ENCODE assay signal across 15 cellular contexts in the genomic region with DNA sequence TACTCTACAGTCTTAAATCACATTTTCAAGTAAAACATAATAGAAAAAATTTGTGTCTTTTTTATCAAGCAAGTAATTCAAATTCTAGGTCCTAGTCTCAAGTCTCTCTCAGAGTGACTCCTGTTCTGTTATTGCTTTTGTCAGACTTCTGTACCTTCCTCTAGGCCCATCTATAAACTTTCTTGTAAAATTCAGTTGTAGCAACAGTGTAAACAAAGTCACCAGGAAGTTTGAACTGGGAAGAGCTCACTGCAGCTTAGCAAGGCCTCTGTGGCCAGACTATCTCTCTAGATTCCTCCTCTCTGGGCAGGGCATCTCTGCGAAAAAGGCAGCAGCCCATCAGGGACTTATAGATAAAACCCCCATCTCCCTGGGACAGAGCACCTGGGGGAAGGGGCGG. TPM values are rescaled to one million over a fixed set of nuclear protein-coding genes. Genes with fewer than 3 reads are reported as not detected.
DNase-seq lines count a peak whose midpoint lies in the region; ATAC-seq and TF ChIP-seq lines count a peak whose summit lies in the region.
"Had no signal": no experiment of that assay in that cellular context is flagged by ENCODE, and none has a peak within 500 bp of the region (broad histone marks: within the 10 kb centered on the region; RNA-seq: fewer than 3 reads in every experiment).

No MANE protein-coding gene starts in this region.

- no peaks in the 10 kb centered on the region for H3K9me3 ChIP-seq in PC-3 (ENCODE audit: low read length)
- H3K9me3 ChIP-seq in mucosa of descending colon = peaks cover 13% of the 10 kb centered on the region
- peaks cover 0 to 5% (median 0%) of the 10 kb centered on the region in 4 donors for H3K9me3 ChIP-seq in sigmoid colon
- H3K9me3 ChIP-seq in right lobe of liver = peaks cover 0 to 9% (median 0%) of the 10 kb centered on the region in 4 donors

- H3K4me1 ChIP-seq in PC-3 (ENCODE audit: insufficient read depth, low read length) = no peaks in the 10 kb centered on the region
- H3K4me1 ChIP-seq in mucosa of descending colon (ENCODE audit: low read depth) = peaks cover 33% of the 10 kb centered on the region
- H3K4me1 ChIP-seq in sigmoid colon = peaks cover 0 to 10% (median 0%) of the 10 kb centered on the region in 4 donors
- H3K4me1 ChIP-seq in right lobe of liver = no peaks in the 10 kb centered on the region
- H3K4me1 ChIP-seq: BLaER1 had no signal

- no peak for TF ChIP-seq CTCF in 22Rv1 (IDR thresholded peaks at IDR 0.05)
- no peak for TF ChIP-seq CTCF in PC-3 (conservative IDR thresholded peaks at IDR 0.05; ENCODE audit: low read depth, low read length)
- no peak for TF ChIP-seq CTCF in mucosa of descending colon (IDR thresholded peaks at IDR 0.05)
- no peak for TF ChIP-seq CTCF in sigmoid colon (IDR thresholded peaks at IDR 0.05)
- TF ChIP-seq CTCF in right lobe of liver (IDR thresholded peaks at IDR 0.05) = no peak

- H3K36me3 ChIP-seq in PC-3 (ENCODE audit: low read depth, low read length) = no peaks in the 10 kb centered on the region
- H3K36me3 ChIP-seq in mucosa of descending colon (ENCODE audit: low read depth) = no peaks in the 10 kb centered on the region
- no peaks in the 10 kb centered on the region for H3K36me3 ChIP-seq in sigmoid colon
- H3K36me3 ChIP-seq in right lobe of liver = no peaks in the 10 kb centered on the region
- H3K36me3 ChIP-seq in H7 (replicated peaks; ENCODE audit: control insufficient read depth, insufficient read depth, low read length) = no peaks in the 10 kb centered on the region
- H3K36me3 ChIP-seq: BLaER1 had no signal

- H3K27me3 ChIP-seq in PC-3 (ENCODE audit: low read length) (no peaks in the 10 kb centered on the region), sigmoid colon (no peaks in the 10 kb centered on the region), right lobe of liver (no peaks in the 10 kb centered on the region), H7 (ENCODE audit: control insufficient read depth, insufficient read depth, low read length) (no peaks in the 10 kb centered on the region)
- H3K27me3 ChIP-seq: BLaER1 had no signal

- no peak overlapping the region for H3K4me3 ChIP-seq in PC-3 (ENCODE audit: low read length)
- H3K4me3 ChIP-seq in mucosa of descending colon = no peak overlapping the region
- no peak overlapping the region for H3K4me3 ChIP-seq in sigmoid colon
- no peak overlapping the region for H3K4me3 ChIP-seq in right lobe of liver
- H3K4me3 ChIP-seq in H7 (ENCODE audit: insufficient read depth, low read depth, low read length) = no peak overlapping the region
- H3K4me3 ChIP-seq: BLaER1 had no signal

- H3K27ac ChIP-seq in 22Rv1 = peak overlapping the region; percentile 54
- H3K27ac ChIP-seq in PC-3 (ENCODE audit: low read length) = no peak overlapping the region
- H3K27ac ChIP-seq in sigmoid colon = peak overlapping the region in 3 of 4 donors; percentile 56 to 74 (median 72)
- no peak overlapping the region for H3K27ac ChIP-seq in right lobe of liver
- H3K27ac ChIP-seq: BLaER1, HL-60 had no signal

- 27 to 59% methylated on average over 2 of the region's 2 CpGs for WGBS in sigmoid colon, 2 donors
- 71% methylated on average over 2 of the region's 2 CpGs for WGBS in right lobe of liver (ENCODE audit: insufficient coverage, low coverage, low lambda C conversion rate, missing lambda C conversion rate)

- TF ChIP-seq POLR2A in sigmoid colon (IDR thresholded peaks at IDR 0.05) (no peak), right lobe of liver (IDR thresholded peaks at IDR 0.05) (no peak)

- H3F3A ChIP-seq in PC-3 (ENCODE audit: low read length, unreplicated experiment) = no peaks in the 10 kb centered on the region

- POLR2A ChIA-PET in PC-3 (lab: Charles Lee; ENCODE audit: unreplicated experiment) = interaction anchor here (0.7 to 1.6 kb wide), 3 partner anchors 13 to 256 kb away, joined by 3 to 6 read pairs (median 5); a partner anchor contains a TSS

- BruUV-seq in PC-3 (replicated peaks; lab: Mats Ljungman, UMichigan) = no TSS peak

- no peaks in the 10 kb centered on the region for H3K9me2 ChIP-seq in PC-3 (replicated peaks; ENCODE audit: low read length)

- H2AFZ ChIP-seq in PC-3 (ENCODE audit: low read length) = no peak overlapping the region

- no peak for TF ChIP-seq EP300 in sigmoid colon (IDR thresholded peaks at IDR 0.05)

- H3K79me2 ChIP-seq in PC-3 (ENCODE audit: low read length) = no peaks in the 10 kb centered on the region

- H3K9ac ChIP-seq in PC-3 (ENCODE audit: low read length) = no peak overlapping the region
- H3K9ac ChIP-seq: BLaER1 had no signal

- CTCF ChIA-PET in PC-3 (lab: Charles Lee) = no interaction called here

- DNase-seq in PC-3 (peak; percentile 14), mucosa of descending colon (peak in 1 of 3 donors; percentile 48), sigmoid colon (no peak), right lobe of liver (no peak), middle frontal gyrus (ENCODE audit: extremely low spot score, low spot score) (no peak), H7 (no peak)
- DNase-seq: 8988T; AML-193; CD4-positive, CD25-positive, alpha-beta regulatory T cell; DMS53; GF-D8 had no signal

- peak; percentile 92 for ATAC-seq in PC-3
- ATAC-seq in mucosa of descending colon = peak; percentile 88
- ATAC-seq in right lobe of liver = no peak
- ATAC-seq: HCT116 had no signal

- intact Hi-C loops in PC-3 (cut with micrococcal nuclease) = loop anchor here (10.0 kb wide), 2 partner anchors 175 to 395 kb away; a partner anchor contains a TSS
- intact Hi-C loops in mucosa of descending colon (cut with DNase I, micrococcal nuclease) = no loop called here
- intact Hi-C loops in sigmoid colon (cut with DNase I) = loop anchor here (10.0 kb wide), 1 partner anchor 535 kb away; a partner anchor contains a TSS
- intact Hi-C loops in right lobe of liver (cut with DNase I) = no loop called here

- H4K20me1 ChIP-seq in PC-3 (ENCODE audit: low read length) = no peaks in the 10 kb centered on the region
- H4K20me1 ChIP-seq: BLaER1 had no signal

- H3K4me2 ChIP-seq in PC-3 (ENCODE audit: low read length) = no peak overlapping the region
- H3K4me2 ChIP-seq: BLaER1 had no signal

RNA-seq across cellular contexts. Expression of a gene that starts 13.5 kb away (rescaled TPM):
- total RNA-seq in PC-3 (2014; rRNA removed) = 22.6 and 25.3 TPM in 2 replicates
- total RNA-seq in mucosa of descending colon = 10 to 100 TPM in 1 of 3 donors, 1 to 10 TPM in 2; 6.8 to 10.4 (median 8.9) TPM
- total RNA-seq in sigmoid colon = 10 to 100 TPM in 1 of 4 donors, 1 to 10 TPM in 3; 5.3 to 15.3 (median 8.4) TPM
- 1 to 10 TPM; 1.2 to 3.4 (median 1.6) TPM for polyA plus RNA-seq in sigmoid colon
- total RNA-seq in right lobe of liver = 1 to 10 TPM; 2.4 to 4.8 (median 3.0) TPM
- total RNA-seq in H7 (2014; rRNA removed; shearing (Covaris generic)) = 21.9 and 37.8 TPM in 2 replicates

Comparison
In these comparisons a context has a peak if more than half of its experiments do, and no peak if none do; other contexts are left out.
1. H3K27ac ChIP-seq: peak in 22Rv1 (single experiment) and sigmoid colon (3 of 4); none in PC-3 (single experiment) and right lobe of liver (0 of 3).
2. ATAC-seq: peak in PC-3 (single experiment) and mucosa of descending colon (single experiment); none in right lobe of liver (0 of 4).
3. intact Hi-C loops: an anchor here in PC-3 (10.0 kb wide) and sigmoid colon (10.0 kb wide); none called in mucosa of descending colon and right lobe of liver.